1 cellular context compared by ENCODE assay signal in genomic region chr3:11774296-11774877, GRCh38.
TF ChIP-seq lines count a peak whose summit lies in the region.

No MANE protein-coding gene starts in this region.

TF ChIP-seq in K562, 482 proteins besides CTCF, POLR2A, EP300 and RAD21 (continued from another document):
- TF ChIP-seq ZHX1 (conservative IDR thresholded peaks at IDR 0.05; ENCODE audit: low read length) (no peak), MXI1 (IDR thresholded peaks at IDR 0.05; ENCODE audit: low read depth, low read length) (no peak), NR2C2 (CRISPR knock-in tag; IDR thresholded peaks at IDR 0.05) (no peak), NR2C2 (tag; IDR thresholded peaks at IDR 0.05) (no peak), ATF1 (CRISPR knock-in tag; IDR thresholded peaks at IDR 0.05) (no peak), ATF1 (tag; IDR thresholded peaks at IDR 0.05) (no peak), POLR2H (tag; IDR thresholded peaks at IDR 0.05; ENCODE audit: low read depth) (no peak), POLR2B (IDR thresholded peaks at IDR 0.05; ENCODE audit: low read depth, partially characterized antibody) (no peak), SMC3 (conservative IDR thresholded peaks at IDR 0.05; ENCODE audit: insufficient read depth, low read depth, low read length) (peak; percentile 36; the same call in 1 of the 2 replicates), HES1 (IDR thresholded peaks at IDR 0.05; ENCODE audit: low read depth) (no peak), SPI1 (IDR thresholded peaks at IDR 0.05; ENCODE audit: borderline replicate concordance, low read depth, low read length) (no peak), MAX (CRISPR knock-in tag; IDR thresholded peaks at IDR 0.05) (peak; percentile 76), CCNT2 (IDR thresholded peaks at IDR 0.05; ENCODE audit: borderline replicate concordance, extremely low read depth, insufficient read length, low read depth, low read length) (no peak), CTCFL (IDR thresholded peaks at IDR 0.05; ENCODE audit: borderline replicate concordance, insufficient read depth, low read depth, low read length, poor library complexity, severe bottlenecking) (peak; percentile 49), CBX5 (IDR thresholded peaks at IDR 0.05; ENCODE audit: borderline replicate concordance, low read depth) (no peak), HMG20B (CRISPR knock-in tag; IDR thresholded peaks at IDR 0.05) (no peak), PKNOX1 (IDR thresholded peaks at IDR 0.05) (peak; percentile 40; the same call in 1 of the 2 replicates), HDAC2 (IDR thresholded peaks at IDR 0.05) (no peak), CREM (IDR thresholded peaks at IDR 0.05; ENCODE audit: low read depth) (peak; percentile 12; the same call in 1 of the 2 replicates), MGA (IDR thresholded peaks at IDR 0.05) (peak; percentile 22; the same call in 1 of the 2 replicates), MYC (IDR thresholded peaks at IDR 0.05; ENCODE audit: low read depth, low read length) (peak; percentile 74), MYC (CRISPR knock-in tag; IDR thresholded peaks at IDR 0.05; ENCODE audit: borderline replicate concordance, low read depth) (no peak), RB1 (IDR thresholded peaks at IDR 0.05; ENCODE audit: low read depth) (0 out of 2 replicates have a peak, but pooled peaks have one; percentile 16), CREBBP (IDR thresholded peaks at IDR 0.05; ENCODE audit: low read depth, low read length) (no peak), ZNF354B (CRISPR knock-in tag; IDR thresholded peaks at IDR 0.05) (no peak), ZKSCAN8 (CRISPR knock-in tag; IDR thresholded peaks at IDR 0.05) (no peak), CUX1 (CRISPR knock-in tag; IDR thresholded peaks at IDR 0.05) (no peak), ZNF311 (CRISPR knock-in tag; IDR thresholded peaks at IDR 0.05) (no peak), ZNF586 (CRISPR knock-in tag; conservative IDR thresholded peaks at IDR 0.05) (no peak)
- TF ChIP-seq, protein P1, sequence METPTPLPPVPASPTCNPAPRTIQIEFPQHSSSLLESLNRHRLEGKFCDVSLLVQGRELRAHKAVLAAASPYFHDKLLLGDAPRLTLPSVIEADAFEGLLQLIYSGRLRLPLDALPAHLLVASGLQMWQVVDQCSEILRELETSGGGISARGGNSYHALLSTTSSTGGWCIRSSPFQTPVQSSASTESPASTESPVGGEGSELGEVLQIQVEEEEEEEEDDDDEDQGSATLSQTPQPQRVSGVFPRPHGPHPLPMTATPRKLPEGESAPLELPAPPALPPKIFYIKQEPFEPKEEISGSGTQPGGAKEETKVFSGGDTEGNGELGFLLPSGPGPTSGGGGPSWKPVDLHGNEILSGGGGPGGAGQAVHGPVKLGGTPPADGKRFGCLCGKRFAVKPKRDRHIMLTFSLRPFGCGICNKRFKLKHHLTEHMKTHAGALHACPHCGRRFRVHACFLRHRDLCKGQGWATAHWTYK (CRISPR knock-in tag; IDR thresholded peaks at IDR 0.05), result no peak
